Comparison of ENCODE assay signal across 8 cellular contexts in the genomic region with DNA sequence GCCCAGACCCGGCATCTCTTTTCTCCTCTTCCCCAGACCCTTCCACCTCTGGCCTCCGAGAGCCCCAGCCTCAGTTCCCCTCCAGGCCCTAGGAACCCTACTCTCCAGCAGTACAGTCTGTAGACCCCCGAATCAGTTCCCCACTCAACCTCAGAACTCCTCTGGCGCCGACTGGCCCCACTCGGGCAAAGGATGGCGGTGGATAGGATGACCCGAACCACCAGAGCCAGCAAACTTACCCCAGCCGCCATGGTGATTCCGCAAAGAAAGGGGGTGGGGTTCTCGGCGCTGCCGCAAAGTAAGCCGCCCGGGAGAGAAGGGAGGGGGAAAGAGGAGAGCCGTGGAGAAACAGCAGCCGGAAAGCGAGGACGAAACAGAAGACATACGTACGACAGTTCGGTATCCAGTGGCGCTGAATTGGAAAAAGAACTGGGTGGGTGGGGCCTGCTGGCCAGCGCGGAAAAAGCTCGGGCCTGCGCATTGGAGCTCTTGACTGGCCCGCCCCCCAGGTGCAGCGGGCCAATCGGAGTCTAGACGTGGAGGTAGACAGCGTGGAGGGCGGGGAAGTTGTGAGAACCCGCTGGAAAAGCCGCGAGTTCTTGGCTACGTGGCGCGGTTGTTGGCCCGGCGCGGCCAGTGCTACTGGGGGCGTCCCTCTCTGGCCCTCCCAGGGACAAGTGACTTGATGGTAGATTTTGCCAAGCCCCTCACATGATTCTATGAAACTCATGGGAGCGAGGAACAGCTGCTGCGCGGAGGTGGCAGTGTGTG. TPM values are rescaled to one million over a fixed set of nuclear protein-coding genes. Genes with fewer than 3 reads are reported as not detected.
DNase-seq lines count a peak whose midpoint lies in the region; ATAC-seq and TF ChIP-seq lines count a peak whose summit lies in the region.

A gene with protein sequence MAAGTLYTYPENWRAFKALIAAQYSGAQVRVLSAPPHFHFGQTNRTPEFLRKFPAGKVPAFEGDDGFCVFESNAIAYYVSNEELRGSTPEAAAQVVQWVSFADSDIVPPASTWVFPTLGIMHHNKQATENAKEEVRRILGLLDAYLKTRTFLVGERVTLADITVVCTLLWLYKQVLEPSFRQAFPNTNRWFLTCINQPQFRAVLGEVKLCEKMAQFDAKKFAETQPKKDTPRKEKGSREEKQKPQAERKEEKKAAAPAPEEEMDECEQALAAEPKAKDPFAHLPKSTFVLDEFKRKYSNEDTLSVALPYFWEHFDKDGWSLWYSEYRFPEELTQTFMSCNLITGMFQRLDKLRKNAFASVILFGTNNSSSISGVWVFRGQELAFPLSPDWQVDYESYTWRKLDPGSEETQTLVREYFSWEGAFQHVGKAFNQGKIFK (minus strand): TSS at position 300 of the 771 bp plus-strand sequence. CDS start 49 bp downstream, at position 251.

- peak; percentile 83 for ATAC-seq in HG02588 (IDR thresholded peaks at IDR 0.05; ENCODE audit: unreplicated experiment)
- ATAC-seq in SK-N-SH treated with all-trans-retinoic acid at 6 μM for 48 hours = peak; percentile 94
- peak; percentile 97 for ATAC-seq in omental fat pad (ENCODE audit: low FRiP score)

- no peaks in the 10 kb centered on the region for H3K27me3 ChIP-seq in GM06990 (replicated peaks; ENCODE audit: control insufficient read depth, insufficient read depth, low read length)
- no peaks in the 10 kb centered on the region for H3K27me3 ChIP-seq in testis

- no peak for TF ChIP-seq CTCF in GM06990 (IDR thresholded peaks at IDR 0.05; ENCODE audit: insufficient read depth, low read length, poor library complexity, severe bottlenecking)
- TF ChIP-seq CTCF in omental fat pad (IDR thresholded peaks at IDR 0.05) = no peak
- TF ChIP-seq CTCF in testis (IDR thresholded peaks at IDR 0.05) = no peak

- peaks cover 32% of the 10 kb centered on the region for H3K36me3 Mint-ChIP-seq in activated naive CD4-positive, alpha-beta T cell treated with anti-CD3 and anti-CD28 coated beads, Interleukin-2, amount 50 U/mL, for 24 hours

- intact Hi-C loops in testis (cut with DNase I; ENCODE audit: low total_unique reads) = no loop called here

- peaks cover 28% of the 10 kb centered on the region for H3K4me1 ChIP-seq in testis

- H3K4me1 Mint-ChIP-seq in activated naive CD4-positive, alpha-beta T cell treated with anti-CD3 and anti-CD28 coated beads, Interleukin-2, amount 50 U/mL, for 24 hours = peaks cover 56% of the 10 kb centered on the region

- DNase-seq in GM06990 (ENCODE audit: extremely low read depth, insufficient read length) (peak; percentile 99), NCI-H1092 (lab: John Stamatoyannopoulos, UW) (peak; percentile 100), globus pallidus (ENCODE audit: low spot score) (peak; percentile 100), omental fat pad (ENCODE audit: low spot score) (peak; percentile 80), testis (peak; percentile 100)

- peak within 1 kb of the TSS; percentile 90 to 95 for H3K27ac ChIP-seq in testis

- no peaks in the 10 kb centered on the region for H3K9me3 Mint-ChIP-seq in activated naive CD4-positive, alpha-beta T cell treated with anti-CD3 and anti-CD28 coated beads, Interleukin-2, amount 50 U/mL, for 24 hours

- H3K27ac Mint-ChIP-seq in activated naive CD4-positive, alpha-beta T cell treated with anti-CD3 and anti-CD28 coated beads, Interleukin-2, amount 50 U/mL, for 24 hours = peak within 1 kb of the TSS; percentile 99

- H3K36me3 ChIP-seq in GM06990 (ENCODE audit: control insufficient read depth, insufficient read depth, low read length) (peaks cover 28% of the 10 kb centered on the region), testis (ENCODE audit: low read depth, missing control alignments) (no peaks in the 10 kb centered on the region)

- H3K4me3 Mint-ChIP-seq in activated naive CD4-positive, alpha-beta T cell treated with anti-CD3 and anti-CD28 coated beads, Interleukin-2, amount 50 U/mL, for 24 hours = peak within 1 kb of the TSS; percentile 95

- TF ChIP-seq POLR2A in testis (IDR thresholded peaks at IDR 0.05) = peak; percentile 74

- H3K27me3 Mint-ChIP-seq in activated naive CD4-positive, alpha-beta T cell treated with anti-CD3 and anti-CD28 coated beads, Interleukin-2, amount 50 U/mL, for 24 hours = no peaks in the 10 kb centered on the region

- H3K4me3 ChIP-seq in GM06990 (replicated peaks; ENCODE audit: low read depth, low read length) (peak within 1 kb of the TSS; percentile 85), testis (peak within 1 kb of the TSS; percentile 69 to 95)

- no peaks in the 10 kb centered on the region for H3K9me3 ChIP-seq in testis

- 0% methylated on average over 41 to 46 of the region's 46 CpGs for WGBS in testis, 2 donors

TF ChIP-seq in SK-N-SH treated with all-trans-retinoic acid at 6 μM for 48 hours, 23 proteins besides CTCF, POLR2A, EP300 and RAD21:
- TF ChIP-seq GLIS3 (CRISPR knock-in tag; IDR thresholded peaks at IDR 0.05) (no peak), ZFP30 (CRISPR knock-in tag; IDR thresholded peaks at IDR 0.05) (no peak), PPARA (CRISPR knock-in tag; IDR thresholded peaks at IDR 0.05; ENCODE audit: borderline replicate concordance) (no peak), ZNF70 (CRISPR knock-in tag; IDR thresholded peaks at IDR 0.05) (no peak), TCF4 (CRISPR knock-in tag; IDR thresholded peaks at IDR 0.05; ENCODE audit: borderline replicate concordance) (no peak), TOX (CRISPR knock-in tag; IDR thresholded peaks at IDR 0.05; ENCODE audit: borderline replicate concordance) (no peak), CSDC2 (CRISPR knock-in tag; IDR thresholded peaks at IDR 0.05) (no peak)
- TF ChIP-seq, protein P1, sequence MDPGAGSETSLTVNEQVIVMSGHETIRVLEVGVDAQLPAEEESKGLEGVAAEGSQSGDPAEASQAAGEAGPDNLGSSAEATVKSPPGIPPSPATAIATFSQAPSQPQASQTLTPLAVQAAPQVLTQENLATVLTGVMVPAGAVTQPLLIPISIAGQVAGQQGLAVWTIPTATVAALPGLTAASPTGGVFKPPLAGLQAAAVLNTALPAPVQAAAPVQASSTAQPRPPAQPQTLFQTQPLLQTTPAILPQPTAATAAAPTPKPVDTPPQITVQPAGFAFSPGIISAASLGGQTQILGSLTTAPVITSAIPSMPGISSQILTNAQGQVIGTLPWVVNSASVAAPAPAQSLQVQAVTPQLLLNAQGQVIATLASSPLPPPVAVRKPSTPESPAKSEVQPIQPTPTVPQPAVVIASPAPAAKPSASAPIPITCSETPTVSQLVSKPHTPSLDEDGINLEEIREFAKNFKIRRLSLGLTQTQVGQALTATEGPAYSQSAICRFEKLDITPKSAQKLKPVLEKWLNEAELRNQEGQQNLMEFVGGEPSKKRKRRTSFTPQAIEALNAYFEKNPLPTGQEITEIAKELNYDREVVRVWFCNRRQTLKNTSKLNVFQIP (CRISPR knock-in tag; IDR thresholded peaks at IDR 0.05; ENCODE audit: borderline replicate concordance, low read depth) = no peak
- TF ChIP-seq, protein P2, sequence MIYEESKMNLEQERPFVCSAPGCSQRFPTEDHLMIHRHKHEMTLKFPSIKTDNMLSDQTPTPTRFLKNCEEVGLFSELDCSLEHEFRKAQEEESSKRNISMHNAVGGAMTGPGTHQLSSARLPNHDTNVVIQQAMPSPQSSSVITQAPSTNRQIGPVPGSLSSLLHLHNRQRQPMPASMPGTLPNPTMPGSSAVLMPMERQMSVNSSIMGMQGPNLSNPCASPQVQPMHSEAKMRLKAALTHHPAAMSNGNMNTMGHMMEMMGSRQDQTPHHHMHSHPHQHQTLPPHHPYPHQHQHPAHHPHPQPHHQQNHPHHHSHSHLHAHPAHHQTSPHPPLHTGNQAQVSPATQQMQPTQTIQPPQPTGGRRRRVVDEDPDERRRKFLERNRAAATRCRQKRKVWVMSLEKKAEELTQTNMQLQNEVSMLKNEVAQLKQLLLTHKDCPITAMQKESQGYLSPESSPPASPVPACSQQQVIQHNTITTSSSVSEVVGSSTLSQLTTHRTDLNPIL (CRISPR knock-in tag; IDR thresholded peaks at IDR 0.05; ENCODE audit: low read depth) = no peak
- TF ChIP-seq, protein P3, sequence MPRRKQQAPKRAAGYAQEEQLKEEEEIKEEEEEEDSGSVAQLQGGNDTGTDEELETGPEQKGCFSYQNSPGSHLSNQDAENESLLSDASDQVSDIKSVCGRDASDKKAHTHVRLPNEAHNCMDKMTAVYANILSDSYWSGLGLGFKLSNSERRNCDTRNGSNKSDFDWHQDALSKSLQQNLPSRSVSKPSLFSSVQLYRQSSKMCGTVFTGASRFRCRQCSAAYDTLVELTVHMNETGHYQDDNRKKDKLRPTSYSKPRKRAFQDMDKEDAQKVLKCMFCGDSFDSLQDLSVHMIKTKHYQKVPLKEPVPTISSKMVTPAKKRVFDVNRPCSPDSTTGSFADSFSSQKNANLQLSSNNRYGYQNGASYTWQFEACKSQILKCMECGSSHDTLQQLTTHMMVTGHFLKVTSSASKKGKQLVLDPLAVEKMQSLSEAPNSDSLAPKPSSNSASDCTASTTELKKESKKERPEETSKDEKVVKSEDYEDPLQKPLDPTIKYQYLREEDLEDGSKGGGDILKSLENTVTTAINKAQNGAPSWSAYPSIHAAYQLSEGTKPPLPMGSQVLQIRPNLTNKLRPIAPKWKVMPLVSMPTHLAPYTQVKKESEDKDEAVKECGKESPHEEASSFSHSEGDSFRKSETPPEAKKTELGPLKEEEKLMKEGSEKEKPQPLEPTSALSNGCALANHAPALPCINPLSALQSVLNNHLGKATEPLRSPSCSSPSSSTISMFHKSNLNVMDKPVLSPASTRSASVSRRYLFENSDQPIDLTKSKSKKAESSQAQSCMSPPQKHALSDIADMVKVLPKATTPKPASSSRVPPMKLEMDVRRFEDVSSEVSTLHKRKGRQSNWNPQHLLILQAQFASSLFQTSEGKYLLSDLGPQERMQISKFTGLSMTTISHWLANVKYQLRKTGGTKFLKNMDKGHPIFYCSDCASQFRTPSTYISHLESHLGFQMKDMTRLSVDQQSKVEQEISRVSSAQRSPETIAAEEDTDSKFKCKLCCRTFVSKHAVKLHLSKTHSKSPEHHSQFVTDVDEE (CRISPR knock-in tag; IDR thresholded peaks at IDR 0.05) = no peak
TF ChIP-seq in SK-N-SH treated with all-trans-retinoic acid at 6 μM for 48 hours: peak in this region for 0.

RNA-seq across cellular contexts. Expression of the gene that starts here (rescaled TPM):
- total RNA-seq in omental fat pad = 1,000 to 10,000 TPM; 1,194 to 1,561 (median 1,267) TPM
- 100 to 1,000 TPM; 607 to 868 TPM for total RNA-seq in testis
- polyA plus RNA-seq in testis (ENCODE audit: insufficient read depth, low read depth, low replicate concordance) = 1,165 TPM

Comparison
In these comparisons a context has a peak if more than half of its experiments do, and no peak if none do; other contexts are left out.
1. Peak in every context shown above with its lines: DNase-seq, ATAC-seq, H3K4me3 ChIP-seq and H3K27ac ChIP-seq.